ENCODE assay signal across 8 cellular contexts in the genomic region with DNA sequence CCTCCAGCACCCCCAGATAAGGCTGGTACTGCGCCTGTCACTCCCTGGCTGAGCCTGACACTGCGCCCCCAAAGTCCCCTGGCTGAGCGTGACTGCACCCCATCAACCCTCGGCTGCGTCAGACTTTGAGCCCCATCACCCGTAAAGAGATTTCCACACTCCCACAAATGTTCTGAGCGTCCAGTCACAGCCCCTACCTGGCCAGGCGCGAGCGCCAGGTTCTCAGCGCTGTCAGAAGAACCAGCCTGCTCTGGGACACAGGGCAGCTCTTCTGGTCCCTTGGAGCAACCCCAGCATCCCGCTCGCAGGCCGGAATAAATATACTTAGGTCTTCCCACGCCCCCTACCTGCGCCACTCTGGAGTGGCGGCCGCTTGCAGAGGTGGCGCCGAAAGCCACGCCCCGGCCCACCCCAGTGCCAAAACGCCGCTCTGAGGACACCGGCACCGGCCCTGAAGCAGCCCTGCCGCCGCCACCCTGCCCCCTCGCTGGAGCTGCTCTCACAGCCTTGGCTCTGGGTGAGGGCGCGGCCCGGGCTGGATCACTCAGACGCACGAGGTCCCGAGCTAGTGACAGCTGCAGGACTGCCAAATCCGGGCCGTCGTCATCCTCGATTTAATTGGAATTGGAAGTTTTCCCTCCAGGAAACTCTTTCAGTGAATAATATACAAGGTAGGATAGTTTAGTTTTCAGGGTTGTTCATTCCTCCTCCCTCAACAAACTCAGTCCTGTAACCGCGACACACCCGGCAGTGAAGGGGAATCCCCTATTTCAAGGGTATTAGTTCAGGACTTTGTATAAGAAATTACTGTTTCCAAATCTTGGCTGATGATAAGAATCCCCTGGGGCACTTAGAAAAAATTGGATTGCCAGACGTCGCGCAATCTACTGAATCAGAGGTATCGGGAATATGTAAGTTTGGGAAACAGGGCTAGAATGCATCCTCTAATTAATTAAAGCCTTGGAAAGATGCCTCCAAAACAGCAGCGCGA. TPM values are rescaled to one million over a fixed set of nuclear protein-coding genes. Genes with fewer than 3 reads are reported as not detected.
DNase-seq lines count a peak whose midpoint lies in the region; ATAC-seq, FAIRE-seq and TF ChIP-seq lines count a peak whose summit lies in the region.

No MANE protein-coding gene starts in this region.

- intact Hi-C loops in K562 (cut with micrococcal nuclease) = loop anchor here (1.0 to 10.0 kb wide), 3 partner anchors 165 to 485 kb away; no protein-coding TSS in a partner anchor

- peak overlapping the region; percentile 80 for H2AFZ ChIP-seq in K562 (ENCODE audit: low read depth, low read length)

- peaks cover 0 to 5% of the 10 kb centered on the region in 2 experiments; a peak in 2 of 5 replicates for H3K27me3 ChIP-seq in K562 (ENCODE audit: control insufficient read depth in 2 of 2, insufficient read depth in 2 of 2, low read length in 2 of 2)
- H3K27me3 ChIP-seq in iPS-20b (ENCODE audit: insufficient read depth, low read length) = peaks cover 18% of the 10 kb centered on the region
- no peaks in the 10 kb centered on the region for H3K27me3 ChIP-seq in skeletal muscle tissue (ENCODE audit: control insufficient read depth in 3 of 3, insufficient read depth in 3 of 3, low read length in 3 of 3)

- H3K9me3 ChIP-seq in K562 (replicated peaks; ENCODE audit: control insufficient read depth, insufficient read depth, low read depth, low read length) = no peaks in the 10 kb centered on the region
- no peaks in the 10 kb centered on the region for H3K9me3 ChIP-seq in iPS-20b (ENCODE audit: insufficient read depth, low read depth, low read length)
- H3K9me3 ChIP-seq in skeletal muscle tissue (ENCODE audit: control insufficient read depth in 3 of 3, low read length in 3 of 3) = no peaks in the 10 kb centered on the region

- peak overlapping the region in 1 of 2 experiments; percentile 70; a peak in 2 of 4 replicates for H3K9ac ChIP-seq in K562 (ENCODE audit: insufficient read depth in 1 of 2, low read depth in 2 of 2, low read length in 2 of 2)
- H3K9ac ChIP-seq in iPS-20b (ENCODE audit: low read depth, low read length) = no peak overlapping the region; the same call in 1 of the 2 replicates
- H3K9ac ChIP-seq in skeletal muscle tissue (ENCODE audit: low read depth in 1 of 3, low read length in 3 of 3) = peak overlapping the region; percentile 85 to 89 (median 87)

- H3K79me2 ChIP-seq in K562 (ENCODE audit: control insufficient read depth, insufficient read depth, low read length) = peaks cover 34% of the 10 kb centered on the region

- 25% methylated on average over 27 of the region's 48 CpGs for WGBS in K562 (ENCODE audit: insufficient coverage, low coverage, missing lambda C conversion rate)

- BruUV-seq in K562 (replicated peaks; lab: Mats Ljungman, UMichigan) = no TSS peak

- FAIRE-seq in K562 (lab: Jason Lieb, UNC) = no peak

- H3K9me1 ChIP-seq in K562 (ENCODE audit: control insufficient read depth, insufficient read depth, low read length) = no peaks in the 10 kb centered on the region

- H3K4me1 ChIP-seq in K562 (replicated peaks in 1 of 2; ENCODE audit: control insufficient read depth in 2 of 2, insufficient read depth in 2 of 2, low read length in 2 of 2) = peaks cover 14% of the 10 kb centered on the region in 2 experiments; a peak in 4 of 5 replicates
- H3K4me1 ChIP-seq in iPS-20b (ENCODE audit: insufficient read depth, low read length) = peaks cover 22% of the 10 kb centered on the region
- H3K4me1 ChIP-seq in skeletal muscle tissue (ENCODE audit: control insufficient read depth in 3 of 3, insufficient read depth in 3 of 3, low read length in 3 of 3) = peaks cover 18 to 40% (median 24%) of the 10 kb centered on the region in 3 donors

- DNase-seq in DMS 273 treated with DMSO at 0.1 percent for 48 hours (lab: John Stamatoyannopoulos, UW) (peak; percentile 64), HuH-7 (ENCODE audit: low spot score) (peak; percentile 73), T-helper 9 cell (peak; percentile 67), K562 (ENCODE audit: extremely low read depth in 1 of 4, low spot score in 3 of 4) (peak; percentile 37 to 75 (median 56)), NCI-H187 treated with DMSO at 0.1 percent for 48 hours (lab: John Stamatoyannopoulos, UW) (no peak)

- CTCF ChIA-PET in K562 (lab: Yijun Ruan, JAX; ENCODE audit: low intra/inter-chr PET ratio) = interaction anchor here (0.5 to 2.9 kb wide), 5 partner anchors 33 to 1659 kb away, joined by 3 to 25 read pairs (median 3); no protein-coding TSS in a partner anchor

- H3K27ac ChIP-seq in K562 (ENCODE audit: extremely low read depth, low read depth, low read length) (no peak overlapping the region), iPS-20b (ENCODE audit: low read length) (no peak overlapping the region), skeletal muscle tissue (ENCODE audit: low read depth, low read length) (peak overlapping the region; percentile 93)

- peak overlapping the region; percentile 82 for H3K4me2 ChIP-seq in K562 (ENCODE audit: insufficient read depth, low read length)

- POLR2A ChIA-PET in K562 (lab: Yijun Ruan, JAX) = interaction anchor here (1.3 kb wide), 1 partner anchor 10 kb away, joined by 3 read pairs; no protein-coding TSS in a partner anchor

- TF ChIP-seq RAD21 in K562 (CRISPR knock-in tag; conservative IDR thresholded peaks at IDR 0.05 in 1 of 2, IDR thresholded peaks at IDR 0.05 in 1 of 2) = peak in 1 of 2 experiments; percentile 13; a peak in 1 of 4 replicates

- peak overlapping the region; percentile 73 for H3K4me3 ChIP-seq in K562
- H3K4me3 ChIP-seq in iPS-20b (ENCODE audit: low read length) = peak overlapping the region; percentile 79
- peak overlapping the region; percentile 86 to 91 (median 89) for H3K4me3 ChIP-seq in skeletal muscle tissue (ENCODE audit: low read length in 3 of 3)

- TF ChIP-seq CTCF in K562 (IDR thresholded peaks at IDR 0.05 in 2 of 3, conservative IDR thresholded peaks at IDR 0.05 in 1 of 3; ENCODE audit: insufficient read depth in 2 of 3, low read depth in 1 of 3, low read length in 3 of 3) = peak in 2 of 3 experiments; percentile 48 to 59; a peak in 5 of 6 replicates

- no peak for TF ChIP-seq EP300 in K562 (IDR thresholded peaks at IDR 0.05; ENCODE audit: low read length)

- no peak for TF ChIP-seq POLR2A in K562 (conservative IDR thresholded peaks at IDR 0.05)

- no peaks in the 10 kb centered on the region for H4K20me1 ChIP-seq in K562 (replicated peaks; ENCODE audit: control insufficient read depth, insufficient read depth, low read length)

- H3K36me3 ChIP-seq in K562 (ENCODE audit: control insufficient read depth, insufficient read depth, low read length) (no peaks in the 10 kb centered on the region), iPS-20b (ENCODE audit: insufficient read depth, low read depth, low read length) (no peaks in the 10 kb centered on the region), skeletal muscle tissue (ENCODE audit: control insufficient read depth in 3 of 3, insufficient read depth in 3 of 3, low read length in 3 of 3) (no peaks in the 10 kb centered on the region)

- peak; percentile 45 for ATAC-seq in GM21515 (IDR thresholded peaks at IDR 0.05; ENCODE audit: unreplicated experiment)
- peak; percentile 69 for ATAC-seq in K562

- in situ Hi-C loops in K562 (cut with MboI) = loop anchor here (5.0 kb wide), 1 partner anchor 157 kb away; no protein-coding TSS in a partner anchor

TF ChIP-seq in K562, 482 proteins besides CTCF, POLR2A, EP300 and RAD21 (continues in another document):
- TF ChIP-seq MYC (IDR thresholded peaks at IDR 0.05; ENCODE audit: low read depth, low read length) = no peak
- no peak for TF ChIP-seq MYC (CRISPR knock-in tag; IDR thresholded peaks at IDR 0.05; ENCODE audit: borderline replicate concordance, low read depth)
- peak; percentile 68; the same call in 1 of the 2 replicates for TF ChIP-seq CTBP1 (IDR thresholded peaks at IDR 0.05; ENCODE audit: borderline replicate concordance)
- TF ChIP-seq, protein P1, sequence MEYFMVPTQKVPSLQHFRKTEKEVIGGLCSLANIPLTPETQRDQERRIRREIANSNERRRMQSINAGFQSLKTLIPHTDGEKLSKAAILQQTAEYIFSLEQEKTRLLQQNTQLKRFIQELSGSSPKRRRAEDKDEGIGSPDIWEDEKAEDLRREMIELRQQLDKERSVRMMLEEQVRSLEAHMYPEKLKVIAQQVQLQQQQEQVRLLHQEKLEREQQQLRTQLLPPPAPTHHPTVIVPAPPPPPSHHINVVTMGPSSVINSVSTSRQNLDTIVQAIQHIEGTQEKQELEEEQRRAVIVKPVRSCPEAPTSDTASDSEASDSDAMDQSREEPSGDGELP (CRISPR knock-in tag; IDR thresholded peaks at IDR 0.05; ENCODE audit: borderline replicate concordance) = peak; percentile 31; the same call in 1 of the 2 replicates
- TF ChIP-seq ZNF76 (CRISPR knock-in tag; IDR thresholded peaks at IDR 0.05; ENCODE audit: borderline replicate concordance) = no peak
- TF ChIP-seq, protein P2, sequence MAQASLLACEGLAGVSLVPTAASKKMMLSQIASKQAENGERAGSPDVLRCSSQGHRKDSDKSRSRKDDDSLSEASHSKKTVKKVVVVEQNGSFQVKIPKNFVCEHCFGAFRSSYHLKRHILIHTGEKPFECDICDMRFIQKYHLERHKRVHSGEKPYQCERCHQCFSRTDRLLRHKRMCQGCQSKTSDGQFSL (CRISPR knock-in tag; IDR thresholded peaks at IDR 0.05) = 0 out of 2 replicates have a peak, but pooled peaks have one; percentile 45
- TF ChIP-seq, protein P2 (tag; IDR thresholded peaks at IDR 0.05) = no peak

RNA-seq across cellular contexts. Expression of a gene that starts 1.2 kb away (rescaled TPM):
- total RNA-seq in K562 (2011; cell fraction: chromatin; rRNA removed; ENCODE audit: low replicate concordance) = 125 and 149 TPM in 2 replicates
- 48.0 and 84.4 TPM in 2 replicates for total RNA-seq in K562 (2011; cell fraction: nucleolus; rRNA removed)
- 87.5 and 104 TPM in 2 replicates for total RNA-seq in K562 (2011; cell fraction: nucleoplasm; rRNA removed)
- 8.2 and 12.2 TPM in 2 replicates for total RNA-seq in K562 (2014; rRNA removed)
- 13.6 and 15.8 TPM in 2 replicates for total RNA-seq in K562 (2014; rRNA removed; fragmentation: Illumina TruSeq; extraction: Trizol)
- 14.2 and 14.4 TPM in 2 replicates for total RNA-seq in K562 (2015; rRNA removed; fragmentation: Illumina TruSeq; extraction: Trizol)
- total RNA-seq in K562 (2021) = 12.7 and 15.8 TPM in 2 replicates
- polyA plus RNA-seq in K562 (2011; rRNA removed) = 26.3 and 29.9 TPM in 2 replicates
- polyA plus RNA-seq in K562 (2011; cell fraction: cytosol; rRNA removed) = 18.2 and 27.8 TPM in 2 replicates
- polyA plus RNA-seq in K562 (2011; cell fraction: nucleus; rRNA removed) = 29.7 and 36.2 TPM in 2 replicates
- polyA plus RNA-seq in K562 (2012) = 21.0 and 30.6 TPM in 2 replicates
- polyA plus RNA-seq in K562 (2014; fragmentation: Illumina TruSeq; extraction: Trizol) = 14.7 and 15.4 TPM in 2 replicates
- 1 to 10 TPM; 5.4 to 5.9 TPM for polyA plus RNA-seq in K562 (2014; fragmentation: Nextera tagmentation; extraction: Ambion mirVana)
- 9.9 and 10.3 TPM in 2 replicates for polyA plus RNA-seq in K562 (2014; rRNA removed)
- polyA minus RNA-seq in K562 (2011; rRNA and poly(A)+ RNA removed) = 51.8 and 52.9 TPM in 2 replicates
- polyA minus RNA-seq in K562 (2011; cell fraction: cytosol; rRNA and poly(A)+ RNA removed) = 23.4 and 23.6 TPM in 2 replicates
- polyA minus RNA-seq in K562 (2011; cell fraction: nucleus; rRNA and poly(A)+ RNA removed) = 33.5 and 48.8 TPM in 2 replicates
- 39.7 TPM for total RNA-seq in skeletal muscle tissue
